In genomic region chr3:156676467-156677119, GRCh38 we compare ENCODE assay signal across 8 cellular contexts. TPM values are rescaled to one million over a fixed set of nuclear protein-coding genes. Genes with fewer than 3 reads are reported as not detected.
DNase-seq lines count a peak whose midpoint lies in the region; ATAC-seq, FAIRE-seq and TF ChIP-seq lines count a peak whose summit lies in the region.

No MANE protein-coding gene starts in this region.

- no peak overlapping the region for H3K9ac ChIP-seq in iPS-15b (ENCODE audit: low read depth, low read length)

- H3K4me3 Mint-ChIP-seq in activated T-cell treated with anti-CD3 and anti-CD28 coated beads, Interleukin-2, amount 50 U/mL, for 4 hours, result peak overlapping the region; percentile 96

- TF ChIP-seq CTCF in WERI-Rb-1 (IDR thresholded peaks at IDR 0.05; ENCODE audit: low read depth, low read length), result no peak

- H3K9me3 ChIP-seq in WERI-Rb-1 (ENCODE audit: severe bottlenecking) (no peaks in the 10 kb centered on the region), iPS-15b (ENCODE audit: control insufficient read depth, insufficient read depth, low read length) (no peaks in the 10 kb centered on the region), thymus (ENCODE audit: control insufficient read depth) (peaks cover 1% of the 10 kb centered on the region)

- H3K27ac ChIP-seq in WERI-Rb-1, result peak overlapping the region; percentile 87
- no peak overlapping the region for H3K27ac ChIP-seq in thymus (ENCODE audit: low read depth)

- no peak for DNase-seq in activated T-cell treated with anti-CD3 and anti-CD28 coated beads, Interleukin-2, amount 50 U/mL, for 4 hours
- DNase-seq in activated T-cell treated with anti-CD3 and anti-CD28 coated beads, Interleukin-2, amount 50 U/mL, for 48 hours, result no peak
- DNase-seq in WERI-Rb-1 (no peak), H54 (ENCODE audit: insufficient read length, low spot score) (no peak), NCI-H510A (lab: John Stamatoyannopoulos, UW) (no peak)

- whole genome bisulfite sequencing in thymus, result 95% methylated on average over 4 of the region's 4 CpGs

- no peak for FAIRE-seq in H54 (lab: Jason Lieb, UNC)

- no peaks in the 10 kb centered on the region for H3K9me3 Mint-ChIP-seq in activated T-cell treated with anti-CD3 and anti-CD28 coated beads, Interleukin-2, amount 50 U/mL, for 4 hours

- ATAC-seq in activated T-cell treated with anti-CD3 and anti-CD28 coated beads, Interleukin-2, amount 50 U/mL, for 4 hours, result no peak
- ATAC-seq in GM18520 (IDR thresholded peaks at IDR 0.05; ENCODE audit: unreplicated experiment), result no peak

- no peak for TF ChIP-seq POLR2A in H54 (IDR thresholded peaks at IDR 0.05; ENCODE audit: low read depth, low read length)

- H3K36me3 Mint-ChIP-seq in activated T-cell treated with anti-CD3 and anti-CD28 coated beads, Interleukin-2, amount 50 U/mL, for 4 hours (ENCODE audit: insufficient read depth), result peaks cover 25% of the 10 kb centered on the region

- H3K4me3 ChIP-seq in WERI-Rb-1 (ENCODE audit: low read depth, low read length) (peak overlapping the region; percentile 96), iPS-15b (ENCODE audit: low read depth, low read length) (peak overlapping the region; percentile 83), thymus (ENCODE audit: low read length) (peak overlapping the region; percentile 96)

- H3K36me3 ChIP-seq in WERI-Rb-1 (peaks cover 26% of the 10 kb centered on the region), iPS-15b (ENCODE audit: control insufficient read depth, insufficient read depth, low read length) (peaks cover 8% of the 10 kb centered on the region), thymus (ENCODE audit: control insufficient read depth, insufficient read depth) (peaks cover 9% of the 10 kb centered on the region)

- no peaks in the 10 kb centered on the region for H3K27me3 Mint-ChIP-seq in activated T-cell treated with anti-CD3 and anti-CD28 coated beads, Interleukin-2, amount 50 U/mL, for 4 hours (ENCODE audit: low read depth)

- H3K27me3 ChIP-seq in WERI-Rb-1 (ENCODE audit: insufficient read depth, low read depth, severe bottlenecking) (no peaks in the 10 kb centered on the region), iPS-15b (ENCODE audit: control insufficient read depth, insufficient read depth, low read length) (peaks cover 8% of the 10 kb centered on the region), thymus (ENCODE audit: control insufficient read depth, insufficient read depth) (no peaks in the 10 kb centered on the region)

- H3K4me1 ChIP-seq in iPS-15b (ENCODE audit: control insufficient read depth, insufficient read depth, low read length) (no peaks in the 10 kb centered on the region), thymus (ENCODE audit: control insufficient read depth, insufficient read depth, low read length) (peaks cover 20% of the 10 kb centered on the region)

- H3K4me1 Mint-ChIP-seq in activated T-cell treated with anti-CD3 and anti-CD28 coated beads, Interleukin-2, amount 50 U/mL, for 4 hours (ENCODE audit: low read depth), result peaks cover 53% of the 10 kb centered on the region

RNA-seq across cellular contexts. Expression of gene TIPARP, which starts 2.2 kb away (rescaled TPM):
- total RNA-seq in activated T-cell treated with anti-CD3 and anti-CD28 coated beads, Interleukin-2, amount 50 U/mL, for 4 hours, result 10 to 100 TPM; 18.2 to 21.7 (median 20.4) TPM
- 30.3 TPM for polyA plus RNA-seq in thymus
